ENCODE assay signal across 19 cellular contexts in genomic region chr5:145682197-145682895, GRCh38.
"Had no signal": no experiment of that assay in that cellular context is flagged by ENCODE, and none has a peak within 500 bp of the region (broad histone marks: within the 10 kb centered on the region; RNA-seq: fewer than 3 reads in every experiment).

No MANE protein-coding gene starts in this region.

- H3K36me3 ChIP-seq: left lung, thyroid gland had no signal

- H3K36me3 Mint-ChIP-seq: brain; mesothelial cell of epicardium; naive thymus-derived CD8-positive, alpha-beta T cell had no signal

- ATAC-seq: naive thymus-derived CD8-positive, alpha-beta T cell had no signal

- DNase-seq: activated gamma-delta T cell; activated naive CD4-positive, alpha-beta T cell treated with anti-CD3 and anti-CD28 coated beads, Interleukin-2, amount 50 U/mL, for 16 hours; effector CD4-positive, alpha-beta T cell; left lung; stimulated activated CD4-positive, alpha-beta T cell treated with anti-CD3 and anti-CD28 coated beads, Interleukin-12 subunit alpha, Interleukin-12 subunit beta, amount 100 ng/mL, for 4 hours; stimulated activated CD4-positive, alpha-beta T cell treated with anti-CD3 and anti-CD28 coated beads, Interleukin-4, amount 100 ng/mL, for 4 hours; T-helper 17 cell had no signal

- H3K4me1 ChIP-seq: foreskin keratinocyte, left lung had no signal

- H3K9me3 Mint-ChIP-seq: activated CD4-positive, alpha-beta memory T cell treated with anti-CD3 and anti-CD28 coated beads, Interleukin-2, amount 10 ng/mL, durations not matched to agents 7 days and 5 days; activated CD4-positive, alpha-beta T cell treated with anti-CD3 and anti-CD28 coated beads, Interleukin-2, amount 10 ng/mL, durations not matched to agents 24 days and 14 days; activated naive CD8-positive, alpha-beta T cell treated with anti-CD3 and anti-CD28 coated beads, Interleukin-2, amount 50 U/mL, for 24 hours; activated T-helper 1 cell treated with anti-CD3 and anti-CD28 coated beads, Interleukin-12 subunit alpha, Interleukin-12 subunit beta, Interleukin-2, Interleukin-4 antibody, amounts not matched to agents 30 ng/mL and 10 ng/mL and 1 ng/mL, durations not matched to agents 14 hours and 24 hours and 36 hours; brain; dendritic cell treated with granulocyte-macrophage colony-stimulating factor and Interleukin-4, amounts not matched to agents 40 ng/mL and 50 ng/mL, for 4 days; mesothelial cell of epicardium had no signal

- H3K4me3 ChIP-seq: left lung, thyroid gland had no signal

- H3K27ac ChIP-seq: foreskin keratinocyte, left lung, thyroid gland, VCaP had no signal

- H3K9me3 ChIP-seq: left lung, thyroid gland had no signal

- H3K27ac Mint-ChIP-seq: activated CD4-positive, alpha-beta memory T cell treated with anti-CD3 and anti-CD28 coated beads, Interleukin-2, amount 10 ng/mL, durations not matched to agents 7 days and 5 days; activated CD4-positive, alpha-beta T cell treated with anti-CD3 and anti-CD28 coated beads, Interleukin-2, amount 10 ng/mL, durations not matched to agents 24 days and 14 days; activated naive CD8-positive, alpha-beta T cell treated with anti-CD3 and anti-CD28 coated beads, Interleukin-2, amount 50 U/mL, for 24 hours; activated T-helper 1 cell treated with anti-CD3 and anti-CD28 coated beads, Interleukin-12 subunit alpha, Interleukin-12 subunit beta, Interleukin-2, Interleukin-4 antibody, amounts not matched to agents 30 ng/mL and 10 ng/mL and 1 ng/mL, durations not matched to agents 14 hours and 24 hours and 36 hours; dendritic cell treated with granulocyte-macrophage colony-stimulating factor and Interleukin-4, amounts not matched to agents 40 ng/mL and 50 ng/mL, for 4 days; mesothelial cell of epicardium; naive thymus-derived CD8-positive, alpha-beta T cell; T-helper 17 cell had no signal

- H3K27me3 Mint-ChIP-seq: activated CD4-positive, alpha-beta memory T cell treated with anti-CD3 and anti-CD28 coated beads, Interleukin-2, amount 10 ng/mL, durations not matched to agents 7 days and 5 days; activated CD4-positive, alpha-beta T cell treated with anti-CD3 and anti-CD28 coated beads, Interleukin-2, amount 10 ng/mL, durations not matched to agents 24 days and 14 days; activated naive CD8-positive, alpha-beta T cell treated with anti-CD3 and anti-CD28 coated beads, Interleukin-2, amount 50 U/mL, for 24 hours; brain; dendritic cell treated with granulocyte-macrophage colony-stimulating factor and Interleukin-4, amounts not matched to agents 40 ng/mL and 50 ng/mL, for 4 days had no signal

- H3K27me3 ChIP-seq: foreskin keratinocyte, left lung, thyroid gland had no signal

- H3K4me1 Mint-ChIP-seq: activated CD4-positive, alpha-beta memory T cell treated with anti-CD3 and anti-CD28 coated beads, Interleukin-2, amount 10 ng/mL, durations not matched to agents 7 days and 5 days; activated CD4-positive, alpha-beta T cell treated with anti-CD3 and anti-CD28 coated beads, Interleukin-2, amount 10 ng/mL, durations not matched to agents 24 days and 14 days; activated naive CD8-positive, alpha-beta T cell treated with anti-CD3 and anti-CD28 coated beads, Interleukin-2, amount 50 U/mL, for 24 hours; naive thymus-derived CD8-positive, alpha-beta T cell had no signal

- FAIRE-seq: endometrium had no signal

- H3K4me3 Mint-ChIP-seq: activated CD4-positive, alpha-beta memory T cell treated with anti-CD3 and anti-CD28 coated beads, Interleukin-2, amount 10 ng/mL, durations not matched to agents 7 days and 5 days; activated CD4-positive, alpha-beta T cell treated with anti-CD3 and anti-CD28 coated beads, Interleukin-2, amount 10 ng/mL, durations not matched to agents 24 days and 14 days; activated naive CD8-positive, alpha-beta T cell treated with anti-CD3 and anti-CD28 coated beads, Interleukin-2, amount 50 U/mL, for 24 hours; activated T-helper 1 cell treated with anti-CD3 and anti-CD28 coated beads, Interleukin-12 subunit alpha, Interleukin-12 subunit beta, Interleukin-2, Interleukin-4 antibody, amounts not matched to agents 30 ng/mL and 10 ng/mL and 1 ng/mL, durations not matched to agents 14 hours and 24 hours and 36 hours; brain; dendritic cell treated with granulocyte-macrophage colony-stimulating factor and Interleukin-4, amounts not matched to agents 40 ng/mL and 50 ng/mL, for 4 days; mesothelial cell of epicardium; naive thymus-derived CD8-positive, alpha-beta T cell; T-helper 17 cell had no signal
